ENCODE assay signal across 8 cellular contexts in genomic region chr1:16207318-16208269, GRCh38. TPM values are rescaled to one million over a fixed set of nuclear protein-coding genes. Genes with fewer than 3 reads are reported as not detected.
A peak's percentile ranks its signal among the peaks of the same experiment; 100 is the strongest.
DNase-seq lines count a peak whose midpoint lies in the region; ATAC-seq lines count a peak whose summit lies in the region.

No MANE protein-coding gene starts in this region.

- H3K27ac Mint-ChIP-seq in naive thymus-derived CD8-positive, alpha-beta T cell: peak overlapping the region; percentile 72 to 99 (median 96)

- no peaks in the 10 kb centered on the region for H3K9me3 Mint-ChIP-seq in naive thymus-derived CD8-positive, alpha-beta T cell

- peaks cover 4 to 16% (median 12%) of the 10 kb centered on the region in 4 donors for H3K4me1 Mint-ChIP-seq in naive thymus-derived CD8-positive, alpha-beta T cell

- ATAC-seq in naive thymus-derived CD8-positive, alpha-beta T cell: no peak
- no peak for ATAC-seq in HG02970 (IDR thresholded peaks at IDR 0.05; ENCODE audit: low FRiP score, unreplicated experiment)
- ATAC-seq in HG02852 (IDR thresholded peaks at IDR 0.05; ENCODE audit: unreplicated experiment): no peak

- peaks cover 42% of the 10 kb centered on the region for H3K4me1 ChIP-seq in BLaER1

- H3K27ac ChIP-seq in BLaER1 (peak overlapping the region; percentile 83), KOPT-K1 (ENCODE audit: low read depth, low read length, poor library complexity, severe bottlenecking) (peak overlapping the region; percentile 72), cingulate gyrus (ENCODE audit: low read depth, low read length) (peak overlapping the region; percentile 29)

- peak overlapping the region; percentile 80 for H3K4me2 ChIP-seq in BLaER1

- H3K9ac ChIP-seq in BLaER1: peak overlapping the region; percentile 84

- POLR2A ChIA-PET in naive thymus-derived CD8-positive, alpha-beta T cell (lab: Charles Lee): interaction anchor here (0.6 to 3.1 kb wide), 9 partner anchors 8 to 410 kb away, joined by 3 to 28 read pairs (median 4); partner anchors contain the start of genes CPLANE2 and FBXO42

- H3K4me3 ChIP-seq in BLaER1: peak overlapping the region; percentile 68

- H4K20me1 ChIP-seq in BLaER1: no peaks in the 10 kb centered on the region

- peaks cover 0 to 16% (median 4%) of the 10 kb centered on the region in 3 donors for H3K36me3 Mint-ChIP-seq in naive thymus-derived CD8-positive, alpha-beta T cell

- H3K27me3 ChIP-seq in BLaER1: no peaks in the 10 kb centered on the region

- peak in 1 of 10 donors; percentile 21 for DNase-seq in naive thymus-derived CD8-positive, alpha-beta T cell
- no peak for DNase-seq in cerebellar cortex (ENCODE audit: low spot score)
- no peak for DNase-seq in C1 segment of cervical spinal cord (lab: John Stamatoyannopoulos, UW)

- H3K4me3 Mint-ChIP-seq in naive thymus-derived CD8-positive, alpha-beta T cell: peak overlapping the region; percentile 85 to 97 (median 92)

- H3K9me3 ChIP-seq in BLaER1 (no peaks in the 10 kb centered on the region), KOPT-K1 (ENCODE audit: insufficient read depth, low read length, poor library complexity, severe bottlenecking) (no peaks in the 10 kb centered on the region)

- no peaks in the 10 kb centered on the region for H3K27me3 Mint-ChIP-seq in naive thymus-derived CD8-positive, alpha-beta T cell

- H3K36me3 ChIP-seq in BLaER1 (peaks cover 4% of the 10 kb centered on the region; the same call in 1 of the 2 replicates), KOPT-K1 (ENCODE audit: insufficient read depth, low read length) (no peaks in the 10 kb centered on the region)

RNA-seq across cellular contexts. Expression of gene ARHGEF19, which starts 4.9 kb away (rescaled TPM):
- 10 to 100 TPM; 11.9 to 12.7 TPM for total RNA-seq in naive thymus-derived CD8-positive, alpha-beta T cell
- polyA plus RNA-seq in naive thymus-derived CD8-positive, alpha-beta T cell: 1 to 10 TPM; 6.4 to 8.9 (median 7.7) TPM

RNA-seq across cellular contexts. Expression of gene CPLANE2, which starts 29.4 kb away (rescaled TPM):
- 1 to 10 TPM; 8.8 to 9.6 TPM for total RNA-seq in naive thymus-derived CD8-positive, alpha-beta T cell
- polyA plus RNA-seq in naive thymus-derived CD8-positive, alpha-beta T cell: 1 to 10 TPM; 1.7 to 2.9 (median 2.7) TPM

RNA-seq across cellular contexts. Expression of gene EPHA2, which starts 51.7 kb away (rescaled TPM):
- not detected for total RNA-seq in naive thymus-derived CD8-positive, alpha-beta T cell
- not detected for polyA plus RNA-seq in naive thymus-derived CD8-positive, alpha-beta T cell

Comparison
In these comparisons a context has a peak if more than half of its experiments do, and no peak if none do; other contexts are left out.
1. H3K27ac ChIP-seq: peak in every context shown above with its lines; median percentile 83 in BLaER1; 72 in KOPT-K1; 29 in cingulate gyrus.